In genomic region chr3:128553560-128553959, GRCh38 we compare ENCODE assay signal across 19 cellular contexts.
A peak's percentile ranks its signal among the peaks of the same experiment; 100 is the strongest.
DNase-seq lines count a peak whose midpoint lies in the region; ATAC-seq, FAIRE-seq and TF ChIP-seq lines count a peak whose summit lies in the region.
"Had no signal": no experiment of that assay in that cellular context is flagged by ENCODE, and none has a peak within 500 bp of the region (broad histone marks: within the 10 kb centered on the region; RNA-seq: fewer than 3 reads in every experiment).

No MANE protein-coding gene starts in this region.

- no peak overlapping the region for H3K27ac Mint-ChIP-seq in activated CD8-positive, alpha-beta memory T cell treated with anti-CD3 and anti-CD28 coated beads, Interleukin-2, amount 10 ng/mL, durations not matched to agents 7 days and 5 days
- H3K27ac Mint-ChIP-seq in memory B cell: no peak overlapping the region
- H3K27ac Mint-ChIP-seq: CD14-positive monocyte had no signal

- TF ChIP-seq RAD21 in K562 (CRISPR knock-in tag; conservative IDR thresholded peaks at IDR 0.05 in 1 of 2, IDR thresholded peaks at IDR 0.05 in 1 of 2): no peak

- H3K9me3 Mint-ChIP-seq in activated CD8-positive, alpha-beta memory T cell treated with anti-CD3 and anti-CD28 coated beads, Interleukin-2, amount 10 ng/mL, durations not matched to agents 7 days and 5 days (ENCODE audit: low read depth): no peaks in the 10 kb centered on the region
- H3K9me3 Mint-ChIP-seq in memory B cell: peaks cover 2% of the 10 kb centered on the region

- ATAC-seq in activated CD8-positive, alpha-beta memory T cell treated with anti-CD3 and anti-CD28 coated beads, Interleukin-2, amount 10 ng/mL, durations not matched to agents 7 days and 5 days: no peak
- ATAC-seq in K562 (no peak), memory B cell (ENCODE audit: low read depth) (no peak), upper lobe of left lung (ENCODE audit: low FRiP score in 2 of 2) (no peak), GM18909 (IDR thresholded peaks at IDR 0.05; ENCODE audit: poor library complexity, unreplicated experiment) (no peak), HG03378 (IDR thresholded peaks at IDR 0.05; ENCODE audit: unreplicated experiment) (no peak), GM21526 (IDR thresholded peaks at IDR 0.05; ENCODE audit: low FRiP score, unreplicated experiment) (no peak)

- TF ChIP-seq EP300 in K562 (IDR thresholded peaks at IDR 0.05; ENCODE audit: low read length) (no peak), upper lobe of left lung (IDR thresholded peaks at IDR 0.05) (no peak)

- H3K4me1 ChIP-seq in K562 (replicated peaks in 1 of 2; ENCODE audit: control insufficient read depth in 2 of 2, insufficient read depth in 2 of 2, low read length in 2 of 2): peaks cover 28 to 46% of the 10 kb centered on the region in 2 experiments
- peaks cover 39 to 48% (median 40%) of the 10 kb centered on the region in 4 donors for H3K4me1 ChIP-seq in upper lobe of left lung

- TF ChIP-seq CTCF in K562 (IDR thresholded peaks at IDR 0.05 in 2 of 3, conservative IDR thresholded peaks at IDR 0.05 in 1 of 3; ENCODE audit: insufficient read depth in 2 of 3, low read depth in 1 of 3, low read length in 3 of 3) (no peak), upper lobe of left lung (IDR thresholded peaks at IDR 0.05) (no peak)

- no peaks in the 10 kb centered on the region for H3K9me1 ChIP-seq in K562 (ENCODE audit: control insufficient read depth, insufficient read depth, low read length)

- H3K27me3 Mint-ChIP-seq in activated CD8-positive, alpha-beta memory T cell treated with anti-CD3 and anti-CD28 coated beads, Interleukin-2, amount 10 ng/mL, durations not matched to agents 7 days and 5 days: peaks cover 54% of the 10 kb centered on the region
- H3K27me3 Mint-ChIP-seq in memory B cell: peaks cover 34% of the 10 kb centered on the region

- H3K4me2 ChIP-seq in K562 (ENCODE audit: insufficient read depth, low read length): no peak overlapping the region

- no peak overlapping the region for H3K4me3 Mint-ChIP-seq in activated CD8-positive, alpha-beta memory T cell treated with anti-CD3 and anti-CD28 coated beads, Interleukin-2, amount 10 ng/mL, durations not matched to agents 7 days and 5 days
- H3K4me3 Mint-ChIP-seq in memory B cell: peak overlapping the region; percentile 22

- H2AFZ ChIP-seq in K562 (ENCODE audit: low read depth, low read length): peak overlapping the region; percentile 77; the same call in 1 of the 2 replicates

- no peak for TF ChIP-seq POLR2A in K562 (conservative IDR thresholded peaks at IDR 0.05)
- no peak for TF ChIP-seq POLR2A in upper lobe of left lung (IDR thresholded peaks at IDR 0.05)

- H3K36me3 ChIP-seq in K562 (ENCODE audit: control insufficient read depth, insufficient read depth, low read length): no peaks in the 10 kb centered on the region
- H3K36me3 ChIP-seq in upper lobe of left lung: no peaks in the 10 kb centered on the region

- no peak for FAIRE-seq in K562 (lab: Jason Lieb, UNC)
- FAIRE-seq: G401.6 had no signal

- DNase-seq in activated CD8-positive, alpha-beta memory T cell treated with anti-CD3 and anti-CD28 coated beads, Interleukin-2, amount 10 ng/mL, durations not matched to agents 7 days and 5 days: peak; percentile 37
- DNase-seq in activated CD8-positive, alpha-beta memory T cell treated with anti-CD3 and anti-CD28 coated beads, Interleukin-2, amount 50 U/mL, for 4 hours: no peak
- no peak for DNase-seq in K562 (ENCODE audit: extremely low read depth in 1 of 4, low spot score in 3 of 4)
- no peak for DNase-seq in memory B cell (ENCODE audit: low spot score in 2 of 2)
- no peak for DNase-seq in upper lobe of left lung
- DNase-seq: DMS 273 treated with DMSO at 0.1 percent for 48 hours, NCI-H1048, NCI-H1436, NCI-H1930, NCI-H345, NCI-H524 treated with DMSO at 0.1 percent for 48 hours, SIG-M5 had no signal

- POLR2A ChIA-PET in K562 (lab: Yijun Ruan, JAX): interaction anchor here (0.6 to 0.9 kb wide), 3 partner anchors 20 to 247 kb away, joined by 3 to 4 read pairs (median 3); no protein-coding TSS in a partner anchor

- H4K20me1 ChIP-seq in K562 (replicated peaks; ENCODE audit: control insufficient read depth, insufficient read depth, low read length): no peaks in the 10 kb centered on the region

- no peaks in the 10 kb centered on the region for H3K4me1 Mint-ChIP-seq in activated CD8-positive, alpha-beta memory T cell treated with anti-CD3 and anti-CD28 coated beads, Interleukin-2, amount 10 ng/mL, durations not matched to agents 7 days and 5 days
- H3K4me1 Mint-ChIP-seq in memory B cell: no peaks in the 10 kb centered on the region

- H3K27ac ChIP-seq in K562 (ENCODE audit: extremely low read depth, low read depth, low read length) (peak overlapping the region; percentile 61; the same call in 2 of the 3 replicates), upper lobe of left lung (peak overlapping the region in 3 of 4 donors; percentile 35 to 87 (median 87))
- H3K27ac ChIP-seq: 22Rv1, RWPE1 had no signal

- BruUV-seq in K562 (replicated peaks; lab: Mats Ljungman, UMichigan): no TSS peak

- H3K27me3 ChIP-seq in K562 (ENCODE audit: control insufficient read depth in 2 of 2, insufficient read depth in 2 of 2, low read length in 2 of 2) (no peaks in the 10 kb centered on the region), upper lobe of left lung (peaks cover 0 to 14% (median 7%) of the 10 kb centered on the region in 4 donors)

- 61% methylated on average over 4 of the region's 5 CpGs for WGBS in K562 (ENCODE audit: insufficient coverage, low coverage, missing lambda C conversion rate)
- 69 to 71% methylated on average over 5 of the region's 5 CpGs for WGBS in upper lobe of left lung, 2 donors

- H3K9ac ChIP-seq in K562 (ENCODE audit: insufficient read depth in 1 of 2, low read depth in 2 of 2, low read length in 2 of 2): peak overlapping the region in 1 of 2 experiments; percentile 22; a peak in 1 of 4 replicates

- no peak overlapping the region for H3K4me3 ChIP-seq in K562
- no peak overlapping the region for H3K4me3 ChIP-seq in upper lobe of left lung

- in situ Hi-C loops in K562 (cut with MboI): no loop called here

- no peaks in the 10 kb centered on the region for H3K9me3 ChIP-seq in K562 (replicated peaks; ENCODE audit: control insufficient read depth, insufficient read depth, low read depth, low read length)
- no peaks in the 10 kb centered on the region for H3K9me3 ChIP-seq in upper lobe of left lung

- H3K79me2 ChIP-seq in K562 (ENCODE audit: control insufficient read depth, insufficient read depth, low read length): no peaks in the 10 kb centered on the region

- H3K36me3 Mint-ChIP-seq in activated CD8-positive, alpha-beta memory T cell treated with anti-CD3 and anti-CD28 coated beads, Interleukin-2, amount 10 ng/mL, durations not matched to agents 7 days and 5 days: no peaks in the 10 kb centered on the region
- no peaks in the 10 kb centered on the region for H3K36me3 Mint-ChIP-seq in memory B cell

- intact Hi-C loops in K562 (cut with micrococcal nuclease): no loop called here

- CTCF ChIA-PET in activated CD8-positive, alpha-beta memory T cell treated with anti-CD3 and anti-CD28 coated beads, Interleukin-2, amount 10 ng/mL, durations not matched to agents 7 days and 5 days (lab: Charles Lee): interaction anchor here (0.6 kb wide), 1 partner anchor 389 kb away, joined by 3 read pairs; no protein-coding TSS in a partner anchor
- CTCF ChIA-PET in K562 (lab: Yijun Ruan, JAX; ENCODE audit: low intra/inter-chr PET ratio): no interaction called here

TF ChIP-seq in K562, 482 proteins besides CTCF, POLR2A, EP300 and RAD21:
- peak; percentile 48; the same call in 1 of the 2 replicates for TF ChIP-seq SPI1 (IDR thresholded peaks at IDR 0.05; ENCODE audit: borderline replicate concordance, low read depth, low read length)
- TF ChIP-seq ZNF717 (CRISPR knock-in tag; IDR thresholded peaks at IDR 0.05): no peak
